1 cellular context compared by ENCODE assay signal in the genomic region with DNA sequence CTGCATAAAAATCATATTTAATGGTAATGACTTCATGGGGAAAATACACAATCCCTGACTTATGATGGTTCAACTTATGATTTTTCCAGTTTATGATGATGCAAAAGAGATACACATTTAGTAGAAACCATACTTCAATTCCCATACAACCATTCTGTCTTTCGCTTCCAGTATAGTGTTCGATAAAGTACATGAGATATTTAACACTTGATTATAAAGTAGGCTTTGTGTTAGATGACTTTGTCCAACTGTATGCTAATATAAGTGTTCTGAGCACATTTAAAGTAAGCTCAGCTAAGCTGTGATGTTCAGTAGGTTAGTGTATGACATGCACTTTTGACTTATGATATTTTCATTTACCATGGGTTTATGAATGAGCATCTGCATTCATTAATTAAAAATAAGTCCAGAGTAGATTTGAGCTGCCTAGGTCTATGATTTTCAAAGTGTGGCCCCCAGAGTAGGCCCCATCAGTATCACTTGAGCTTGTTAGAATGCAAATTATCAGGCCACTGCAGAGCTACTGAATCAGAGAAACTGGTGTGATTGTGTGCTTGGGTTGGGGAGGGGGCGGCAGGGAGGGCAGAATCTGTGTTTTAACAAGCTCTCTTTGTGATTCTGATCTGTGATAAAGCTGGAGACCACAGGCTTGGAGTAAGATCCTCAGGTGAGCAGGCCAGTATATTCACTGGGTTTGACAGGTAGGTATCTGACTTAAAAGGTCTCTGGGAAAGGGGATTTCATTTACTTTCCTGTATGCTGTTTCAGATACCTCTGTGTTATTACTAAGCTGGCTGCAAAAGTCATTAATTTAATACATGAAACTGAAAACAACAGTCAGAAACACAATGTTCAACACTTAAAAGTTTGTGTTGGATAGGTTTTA.
TF ChIP-seq lines count a peak whose summit lies in the region.

No MANE protein-coding gene starts in this region.

TF ChIP-seq in GM12878, 131 proteins besides CTCF, POLR2A, EP300 and RAD21:
- TF ChIP-seq, protein P1, sequence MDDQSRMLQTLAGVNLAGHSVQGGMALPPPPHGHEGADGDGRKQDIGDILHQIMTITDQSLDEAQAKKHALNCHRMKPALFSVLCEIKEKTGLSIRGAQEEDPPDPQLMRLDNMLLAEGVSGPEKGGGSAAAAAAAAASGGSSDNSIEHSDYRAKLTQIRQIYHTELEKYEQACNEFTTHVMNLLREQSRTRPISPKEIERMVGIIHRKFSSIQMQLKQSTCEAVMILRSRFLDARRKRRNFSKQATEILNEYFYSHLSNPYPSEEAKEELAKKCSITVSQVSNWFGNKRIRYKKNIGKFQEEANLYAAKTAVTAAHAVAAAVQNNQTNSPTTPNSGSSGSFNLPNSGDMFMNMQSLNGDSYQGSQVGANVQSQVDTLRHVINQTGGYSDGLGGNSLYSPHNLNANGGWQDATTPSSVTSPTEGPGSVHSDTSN (IDR thresholded peaks at IDR 0.05; ENCODE audit: insufficient replicate concordance, low read depth, low read length) = no peak
- TF ChIP-seq EGR1 (IDR thresholded peaks at IDR 0.05; ENCODE audit: borderline replicate concordance in 1 of 2, low read depth in 2 of 2, low read length in 2 of 2) (no peak), POU2F2 (IDR thresholded peaks at IDR 0.05; ENCODE audit: borderline replicate concordance, low read depth, low read length) (peak; percentile 54; the same call in 1 of the 3 replicates), NBN (IDR thresholded peaks at IDR 0.05) (0 out of 2 replicates have a peak, but pooled peaks have one; percentile 48), CBFB (IDR thresholded peaks at IDR 0.05; ENCODE audit: low read depth) (peak; percentile 80; the same call in 1 of the 2 replicates), BCL3 (IDR thresholded peaks at IDR 0.05; ENCODE audit: borderline replicate concordance, insufficient read depth, low read depth, low read length, poor library complexity, severe bottlenecking) (peak; percentile 28), SMAD5 (IDR thresholded peaks at IDR 0.05; ENCODE audit: low read depth) (peak; percentile 79), EZH2 (IDR thresholded peaks at IDR 0.05; ENCODE audit: borderline replicate concordance, control insufficient read depth, low read depth, low read length) (no peak), PML (IDR thresholded peaks at IDR 0.05; ENCODE audit: low read length) (peak; percentile 78), BMI1 (IDR thresholded peaks at IDR 0.05; ENCODE audit: borderline replicate concordance) (0 out of 2 replicates have a peak, but pooled peaks have one; percentile 43), POLR2AphosphoS5 (IDR thresholded peaks at IDR 0.05; ENCODE audit: low read length) (peak; percentile 72), BHLHE40 (IDR thresholded peaks at IDR 0.05; ENCODE audit: borderline replicate concordance in 1 of 2, low read depth in 2 of 2, low read length in 1 of 2) (0 out of 4 replicates have a peak, but pooled peaks of 1 of the 2 experiments have one; percentile 9), BACH1 (IDR thresholded peaks at IDR 0.05; ENCODE audit: borderline replicate concordance) (peak; percentile 88), BRCA1 (IDR thresholded peaks at IDR 0.05; ENCODE audit: low read depth, low read length) (no peak), NRF1 (conservative IDR thresholded peaks at IDR 0.05; ENCODE audit: low read depth, low read length) (no peak), ZBED1 (IDR thresholded peaks at IDR 0.05; ENCODE audit: borderline replicate concordance) (peak; percentile 86), JUNB (IDR thresholded peaks at IDR 0.05) (0 out of 2 replicates have a peak, but pooled peaks have one; percentile 33), GATAD2B (conservative IDR thresholded peaks at IDR 0.05; ENCODE audit: low read depth) (peak; percentile 27; the same call in 1 of the 2 replicates), RBBP5 (conservative IDR thresholded peaks at IDR 0.05) (no peak), SMAD1 (IDR thresholded peaks at IDR 0.05; ENCODE audit: low read depth, partially characterized antibody) (peak; percentile 44), IKZF1 (conservative IDR thresholded peaks at IDR 0.05) (peak; percentile 52; the same call in 1 of the 2 replicates), NFIC (IDR thresholded peaks at IDR 0.05; ENCODE audit: low read depth, low read length) (peak; percentile 25; the same call in 1 of the 2 replicates)
- TF ChIP-seq, protein P2, sequence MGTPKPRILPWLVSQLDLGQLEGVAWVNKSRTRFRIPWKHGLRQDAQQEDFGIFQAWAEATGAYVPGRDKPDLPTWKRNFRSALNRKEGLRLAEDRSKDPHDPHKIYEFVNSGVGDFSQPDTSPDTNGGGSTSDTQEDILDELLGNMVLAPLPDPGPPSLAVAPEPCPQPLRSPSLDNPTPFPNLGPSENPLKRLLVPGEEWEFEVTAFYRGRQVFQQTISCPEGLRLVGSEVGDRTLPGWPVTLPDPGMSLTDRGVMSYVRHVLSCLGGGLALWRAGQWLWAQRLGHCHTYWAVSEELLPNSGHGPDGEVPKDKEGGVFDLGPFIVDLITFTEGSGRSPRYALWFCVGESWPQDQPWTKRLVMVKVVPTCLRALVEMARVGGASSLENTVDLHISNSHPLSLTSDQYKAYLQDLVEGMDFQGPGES (IDR thresholded peaks at IDR 0.05) = no peak
- TF ChIP-seq, protein P3, sequence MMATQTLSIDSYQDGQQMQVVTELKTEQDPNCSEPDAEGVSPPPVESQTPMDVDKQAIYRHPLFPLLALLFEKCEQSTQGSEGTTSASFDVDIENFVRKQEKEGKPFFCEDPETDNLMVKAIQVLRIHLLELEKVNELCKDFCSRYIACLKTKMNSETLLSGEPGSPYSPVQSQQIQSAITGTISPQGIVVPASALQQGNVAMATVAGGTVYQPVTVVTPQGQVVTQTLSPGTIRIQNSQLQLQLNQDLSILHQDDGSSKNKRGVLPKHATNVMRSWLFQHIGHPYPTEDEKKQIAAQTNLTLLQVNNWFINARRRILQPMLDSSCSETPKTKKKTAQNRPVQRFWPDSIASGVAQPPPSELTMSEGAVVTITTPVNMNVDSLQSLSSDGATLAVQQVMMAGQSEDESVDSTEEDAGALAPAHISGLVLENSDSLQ (IDR thresholded peaks at IDR 0.05) = 0 out of 2 replicates have a peak, but pooled peaks have one; percentile 3
- TF ChIP-seq, protein P4, sequence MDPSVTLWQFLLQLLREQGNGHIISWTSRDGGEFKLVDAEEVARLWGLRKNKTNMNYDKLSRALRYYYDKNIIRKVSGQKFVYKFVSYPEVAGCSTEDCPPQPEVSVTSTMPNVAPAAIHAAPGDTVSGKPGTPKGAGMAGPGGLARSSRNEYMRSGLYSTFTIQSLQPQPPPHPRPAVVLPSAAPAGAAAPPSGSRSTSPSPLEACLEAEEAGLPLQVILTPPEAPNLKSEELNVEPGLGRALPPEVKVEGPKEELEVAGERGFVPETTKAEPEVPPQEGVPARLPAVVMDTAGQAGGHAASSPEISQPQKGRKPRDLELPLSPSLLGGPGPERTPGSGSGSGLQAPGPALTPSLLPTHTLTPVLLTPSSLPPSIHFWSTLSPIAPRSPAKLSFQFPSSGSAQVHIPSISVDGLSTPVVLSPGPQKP (IDR thresholded peaks at IDR 0.05; ENCODE audit: low read depth, low read length) = no peak
- TF ChIP-seq, protein P5, sequence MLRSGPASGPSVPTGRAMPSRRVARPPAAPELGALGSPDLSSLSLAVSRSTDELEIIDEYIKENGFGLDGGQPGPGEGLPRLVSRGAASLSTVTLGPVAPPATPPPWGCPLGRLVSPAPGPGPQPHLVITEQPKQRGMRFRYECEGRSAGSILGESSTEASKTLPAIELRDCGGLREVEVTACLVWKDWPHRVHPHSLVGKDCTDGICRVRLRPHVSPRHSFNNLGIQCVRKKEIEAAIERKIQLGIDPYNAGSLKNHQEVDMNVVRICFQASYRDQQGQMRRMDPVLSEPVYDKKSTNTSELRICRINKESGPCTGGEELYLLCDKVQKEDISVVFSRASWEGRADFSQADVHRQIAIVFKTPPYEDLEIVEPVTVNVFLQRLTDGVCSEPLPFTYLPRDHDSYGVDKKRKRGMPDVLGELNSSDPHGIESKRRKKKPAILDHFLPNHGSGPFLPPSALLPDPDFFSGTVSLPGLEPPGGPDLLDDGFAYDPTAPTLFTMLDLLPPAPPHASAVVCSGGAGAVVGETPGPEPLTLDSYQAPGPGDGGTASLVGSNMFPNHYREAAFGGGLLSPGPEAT (IDR thresholded peaks at IDR 0.05; ENCODE audit: low read depth) = no peak; the same call in 1 of the 2 replicates
- TF ChIP-seq, protein P6, sequence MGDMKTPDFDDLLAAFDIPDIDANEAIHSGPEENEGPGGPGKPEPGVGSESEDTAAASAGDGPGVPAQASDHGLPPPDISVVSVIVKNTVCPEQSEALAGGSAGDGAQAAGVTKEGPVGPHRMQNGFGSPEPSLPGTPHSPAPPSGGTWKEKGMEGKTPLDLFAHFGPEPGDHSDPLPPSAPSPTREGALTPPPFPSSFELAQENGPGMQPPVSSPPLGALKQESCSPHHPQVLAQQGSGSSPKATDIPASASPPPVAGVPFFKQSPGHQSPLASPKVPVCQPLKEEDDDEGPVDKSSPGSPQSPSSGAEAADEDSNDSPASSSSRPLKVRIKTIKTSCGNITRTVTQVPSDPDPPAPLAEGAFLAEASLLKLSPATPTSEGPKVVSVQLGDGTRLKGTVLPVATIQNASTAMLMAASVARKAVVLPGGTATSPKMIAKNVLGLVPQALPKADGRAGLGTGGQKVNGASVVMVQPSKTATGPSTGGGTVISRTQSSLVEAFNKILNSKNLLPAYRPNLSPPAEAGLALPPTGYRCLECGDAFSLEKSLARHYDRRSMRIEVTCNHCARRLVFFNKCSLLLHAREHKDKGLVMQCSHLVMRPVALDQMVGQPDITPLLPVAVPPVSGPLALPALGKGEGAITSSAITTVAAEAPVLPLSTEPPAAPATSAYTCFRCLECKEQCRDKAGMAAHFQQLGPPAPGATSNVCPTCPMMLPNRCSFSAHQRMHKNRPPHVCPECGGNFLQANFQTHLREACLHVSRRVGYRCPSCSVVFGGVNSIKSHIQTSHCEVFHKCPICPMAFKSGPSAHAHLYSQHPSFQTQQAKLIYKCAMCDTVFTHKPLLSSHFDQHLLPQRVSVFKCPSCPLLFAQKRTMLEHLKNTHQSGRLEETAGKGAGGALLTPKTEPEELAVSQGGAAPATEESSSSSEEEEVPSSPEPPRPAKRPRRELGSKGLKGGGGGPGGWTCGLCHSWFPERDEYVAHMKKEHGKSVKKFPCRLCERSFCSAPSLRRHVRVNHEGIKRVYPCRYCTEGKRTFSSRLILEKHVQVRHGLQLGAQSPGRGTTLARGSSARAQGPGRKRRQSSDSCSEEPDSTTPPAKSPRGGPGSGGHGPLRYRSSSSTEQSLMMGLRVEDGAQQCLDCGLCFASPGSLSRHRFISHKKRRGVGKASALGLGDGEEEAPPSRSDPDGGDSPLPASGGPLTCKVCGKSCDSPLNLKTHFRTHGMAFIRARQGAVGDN (IDR thresholded peaks at IDR 0.05) = peak; percentile 50; the same call in 1 of the 2 replicates
